In genomic region chr1:228212966-228213844, GRCh38 we compare ENCODE assay signal across 8 cellular contexts. TPM values are rescaled to one million over a fixed set of nuclear protein-coding genes. Genes with fewer than 3 reads are reported as not detected.
DNase-seq lines count a peak whose midpoint lies in the region; ATAC-seq and TF ChIP-seq lines count a peak whose summit lies in the region.

No MANE protein-coding gene starts in this region.

- H3K27ac ChIP-seq in AG04450 (ENCODE audit: low read depth, low read length) (no peak overlapping the region), colonic mucosa (no peak overlapping the region)

- H3K27me3 ChIP-seq in AG04450 (ENCODE audit: control insufficient read depth, insufficient read depth, low read length) (peaks cover 3% of the 10 kb centered on the region), colonic mucosa (no peaks in the 10 kb centered on the region)

- DNase-seq in AG04450 (ENCODE audit: low read depth, low spot score) (peak; percentile 39), NCI-H446 (lab: John Stamatoyannopoulos, UW) (peak; percentile 27 to 83), colonic mucosa (peak; percentile 92), left lobe of liver (ENCODE audit: low spot score) (peak; percentile 73)
- DNase-seq in activated CD4-positive, alpha-beta T cell treated with anti-CD3 and anti-CD28 coated beads for 24 hours (ENCODE audit: low read depth in 2 of 2): peak; percentile 88 to 90
- peak; percentile 86 for DNase-seq in stimulated activated CD4-positive, alpha-beta T cell treated with anti-CD3 and anti-CD28 coated beads, Interleukin-2, amount 100 ng/mL, for 4 hours (ENCODE audit: low read depth)

- TF ChIP-seq CTCF in AG04450 (IDR thresholded peaks at IDR 0.05; ENCODE audit: low read depth, low read length): peak; percentile 52
- peak; percentile 31 for TF ChIP-seq CTCF in colonic mucosa (IDR thresholded peaks at IDR 0.05)

- H3K4me3 ChIP-seq in AG04450 (ENCODE audit: low read depth, low read length) (peak overlapping the region; percentile 73), colonic mucosa (peak overlapping the region; percentile 46)

- intact Hi-C loops in colonic mucosa (cut with DNase I): loop anchor here (10.0 kb wide), 1 partner anchor 292 kb away; no protein-coding TSS in a partner anchor

- CTCF ChIA-PET in AG04450 (lab: Charles Lee): interaction anchor here (0.6 to 1.8 kb wide), 13 partner anchors 9 to 252 kb away, joined by 3 to 13 read pairs (median 4); partner anchors contain the start of gene IBA57

- peak overlapping the region in 1 of 2 donors; percentile 60 for H3K9ac ChIP-seq in colonic mucosa (ENCODE audit: low read depth in 2 of 2, low read length in 2 of 2)

- POLR2A ChIA-PET in AG04450 (lab: Yijun Ruan, JAX): no interaction called here

- H3K36me3 ChIP-seq in colonic mucosa: no peaks in the 10 kb centered on the region

- ATAC-seq in GM18907 (IDR thresholded peaks at IDR 0.05; ENCODE audit: unreplicated experiment): peak; percentile 94
- ATAC-seq in HG03175 (IDR thresholded peaks at IDR 0.05; ENCODE audit: unreplicated experiment): peak; percentile 97
- peak; percentile 93 for ATAC-seq in left lobe of liver

- H3K9me3 ChIP-seq in AG04450 (ENCODE audit: control insufficient read depth, insufficient read depth, low read length) (peaks cover 3% of the 10 kb centered on the region; the same call in 1 of the 2 replicates), colonic mucosa (no peaks in the 10 kb centered on the region)

- no peaks in the 10 kb centered on the region for H3K4me1 ChIP-seq in colonic mucosa

RNA-seq across cellular contexts. Expression of gene OBSCN, which starts 5.4 kb away (rescaled TPM):
- polyA plus RNA-seq in AG04450 (2011; rRNA removed): 3.9 and 5.9 TPM in 2 replicates
- 9.1 and 12.7 TPM in 2 replicates for polyA minus RNA-seq in AG04450 (2011; rRNA and poly(A)+ RNA removed)
- total RNA-seq in colonic mucosa: 1 to 10 TPM; 3.6 to 7.9 TPM
- 3.1 TPM for total RNA-seq in left lobe of liver

RNA-seq across cellular contexts. Expression of gene IBA57, which starts 47.6 kb away (rescaled TPM):
- polyA plus RNA-seq in AG04450 (2011; rRNA removed): 1.4 and 1.7 TPM in 2 replicates
- polyA minus RNA-seq in AG04450 (2011; rRNA and poly(A)+ RNA removed): 2.0 and 2.1 TPM in 2 replicates
- total RNA-seq in colonic mucosa (10 to 100 TPM; 11.0 to 16.9 TPM), left lobe of liver (9.8 TPM)

Comparison
In these comparisons a context has a peak if more than half of its experiments do, and no peak if none do; other contexts are left out.
1. DNase-seq: peak in every context shown above with its lines; median percentile 92 in colonic mucosa; 89 in activated CD4-positive, alpha-beta T cell treated with anti-CD3 and anti-CD28 coated beads for 24 hours; 86 in stimulated activated CD4-positive, alpha-beta T cell treated with anti-CD3 and anti-CD28 coated beads, Interleukin-2, amount 100 ng/mL, for 4 hours; 73 in left lobe of liver; 55 in NCI-H446; 39 in AG04450.